ENCODE assay signal across 15 cellular contexts in the genomic region with DNA sequence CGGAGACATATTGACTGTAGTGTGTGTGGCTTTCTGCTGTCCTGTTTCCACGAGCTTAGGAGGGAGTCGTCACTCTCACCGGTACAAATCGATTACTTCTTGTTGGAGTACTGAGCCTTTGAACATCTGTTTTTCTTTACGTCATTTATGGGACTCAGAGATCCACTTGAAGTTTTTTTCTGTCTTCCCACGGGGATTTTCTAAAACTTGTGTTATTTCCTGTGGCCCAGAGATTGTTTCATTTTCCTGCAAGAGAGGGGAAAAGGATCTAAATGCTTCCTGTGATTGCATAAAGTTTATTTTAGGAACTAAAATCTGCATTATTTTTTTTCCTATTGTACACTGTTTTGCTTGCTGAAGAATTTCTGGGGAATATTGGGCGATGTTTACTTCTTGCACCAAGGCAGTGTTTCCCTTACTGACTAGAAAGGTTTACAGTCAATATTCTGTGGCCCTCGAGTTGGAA.
DNase-seq lines count a peak whose midpoint lies in the region; ATAC-seq and TF ChIP-seq lines count a peak whose summit lies in the region.
"Had no signal": no experiment of that assay in that cellular context is flagged by ENCODE, and none has a peak within 500 bp of the region (broad histone marks: within the 10 kb centered on the region; RNA-seq: fewer than 3 reads in every experiment).

No MANE protein-coding gene starts in this region.

- peak overlapping the region; percentile 65 for H2AFZ ChIP-seq in smooth muscle cell (ENCODE audit: low read depth)
- H2AFZ ChIP-seq: PC-9 had no signal

- DNase-seq in NCI-H82 treated with DMSO at 0.1 percent for 48 hours (lab: John Stamatoyannopoulos, UW; ENCODE audit: unreplicated experiment) = peak; percentile 6
- no peak for DNase-seq in endothelial cell (ENCODE audit: low spot score)
- no peak for DNase-seq in right lobe of liver
- DNase-seq in smooth muscle cell (lab: John Stamatoyannopoulos, UW; ENCODE audit: unreplicated experiment) = no peak
- DNase-seq in activated naive CD4-positive, alpha-beta T cell treated with anti-CD3 and anti-CD28 coated beads, Interleukin-2, amount 50 U/mL, for 16 hours = no peak
- DNase-seq in activated T-helper 2 cell treated with anti-CD3 and anti-CD28 coated beads, Interferon-gamma antibody, Interleukin-2, Interleukin-4, amounts not matched to agents 10 μg/mL and 5 μg/mL and 100 μg/mL, durations not matched to agents 14 hours and 24 hours and 36 hours (ENCODE audit: low spot score) = no peak
- DNase-seq: activated CD8-positive, alpha-beta T cell treated with anti-CD3 and anti-CD28 coated beads, Interleukin-2, amount 10 ng/mL, durations not matched to agents 7 days and 5 days; mammary epithelial cell; NCI-H187; PC-9; substantia nigra had no signal

- H4K20me1 ChIP-seq in smooth muscle cell (ENCODE audit: low read depth) = no peaks in the 10 kb centered on the region

- H3K9me3 Mint-ChIP-seq in endothelial cell (ENCODE audit: unreplicated experiment) = no peaks in the 10 kb centered on the region
- no peaks in the 10 kb centered on the region for H3K9me3 Mint-ChIP-seq in activated T-helper 2 cell treated with anti-CD3 and anti-CD28 coated beads, Interferon-gamma antibody, Interleukin-2, Interleukin-4, amounts not matched to agents 10 μg/mL and 5 μg/mL and 100 μg/mL, durations not matched to agents 14 hours and 24 hours and 36 hours

- no peak overlapping the region for H3K4me3 Mint-ChIP-seq in endothelial cell (ENCODE audit: unreplicated experiment)
- H3K4me3 Mint-ChIP-seq in activated T-helper 2 cell treated with anti-CD3 and anti-CD28 coated beads, Interferon-gamma antibody, Interleukin-2, Interleukin-4, amounts not matched to agents 10 μg/mL and 5 μg/mL and 100 μg/mL, durations not matched to agents 14 hours and 24 hours and 36 hours (ENCODE audit: low read depth) = no peak overlapping the region
- H3K4me3 Mint-ChIP-seq: activated CD8-positive, alpha-beta T cell treated with anti-CD3 and anti-CD28 coated beads, Interleukin-2, amount 10 ng/mL, durations not matched to agents 7 days and 5 days had no signal

- H3K4me3 ChIP-seq in right lobe of liver (no peak overlapping the region), smooth muscle cell (no peak overlapping the region)
- H3K4me3 ChIP-seq: PC-9 had no signal

- TF ChIP-seq CTCF in endothelial cell (IDR thresholded peaks at IDR 0.05; ENCODE audit: unreplicated experiment) = no peak
- no peak for TF ChIP-seq CTCF in right lobe of liver (IDR thresholded peaks at IDR 0.05)
- no peak for TF ChIP-seq CTCF in smooth muscle cell (IDR thresholded peaks at IDR 0.05; ENCODE audit: borderline replicate concordance, insufficient read depth, poor library complexity, severe bottlenecking)

- H3K9me3 ChIP-seq in right lobe of liver = no peaks in the 10 kb centered on the region
- no peaks in the 10 kb centered on the region for H3K9me3 ChIP-seq in smooth muscle cell (replicated peaks; ENCODE audit: low read depth)

- peaks cover 35% of the 10 kb centered on the region for H3K4me1 Mint-ChIP-seq in endothelial cell (ENCODE audit: unreplicated experiment)
- no peaks in the 10 kb centered on the region for H3K4me1 Mint-ChIP-seq in activated T-helper 2 cell treated with anti-CD3 and anti-CD28 coated beads, Interferon-gamma antibody, Interleukin-2, Interleukin-4, amounts not matched to agents 10 μg/mL and 5 μg/mL and 100 μg/mL, durations not matched to agents 14 hours and 24 hours and 36 hours (ENCODE audit: low read depth)

- H3K36me3 Mint-ChIP-seq in endothelial cell (ENCODE audit: low read depth, unreplicated experiment) = peaks cover 4% of the 10 kb centered on the region
- no peaks in the 10 kb centered on the region for H3K36me3 Mint-ChIP-seq in activated T-helper 2 cell treated with anti-CD3 and anti-CD28 coated beads, Interferon-gamma antibody, Interleukin-2, Interleukin-4, amounts not matched to agents 10 μg/mL and 5 μg/mL and 100 μg/mL, durations not matched to agents 14 hours and 24 hours and 36 hours (ENCODE audit: low read depth)
- H3K36me3 Mint-ChIP-seq: activated naive CD4-positive, alpha-beta T cell treated with anti-CD3 and anti-CD28 coated beads, Interleukin-2, amount 50 U/mL, for 72 hours had no signal

- intact Hi-C loops in right lobe of liver (cut with DNase I) = no loop called here
- intact Hi-C loops in activated T-helper 2 cell treated with anti-CD3 and anti-CD28 coated beads, Interferon-gamma antibody, Interleukin-2, Interleukin-4, amounts not matched to agents 10 μg/mL and 5 μg/mL and 100 μg/mL, durations not matched to agents 14 hours and 24 hours and 36 hours (cut with micrococcal nuclease) = no loop called here

- ATAC-seq in right lobe of liver (peak; percentile 38 to 70 (median 62)), HG02759 (IDR thresholded peaks at IDR 0.05; ENCODE audit: unreplicated experiment) (no peak), HG03442 (IDR thresholded peaks at IDR 0.05; ENCODE audit: unreplicated experiment) (no peak)
- ATAC-seq: activated CD8-positive, alpha-beta T cell treated with anti-CD3 and anti-CD28 coated beads, Interleukin-2, amount 10 ng/mL, durations not matched to agents 7 days and 5 days; activated naive CD4-positive, alpha-beta T cell treated with anti-CD3 and anti-CD28 coated beads, Interleukin-2, amount 50 U/mL, for 72 hours had no signal

- H3K27ac ChIP-seq in right lobe of liver (peak overlapping the region in 2 of 3 donors; percentile 12 to 36), smooth muscle cell (ENCODE audit: low read depth) (no peak overlapping the region)
- H3K27ac ChIP-seq: KMS-11, PC-9 had no signal

- H3F3A ChIP-seq in smooth muscle cell (ENCODE audit: low read depth) = no peaks in the 10 kb centered on the region

- peaks cover 1% of the 10 kb centered on the region for H3K27me3 Mint-ChIP-seq in endothelial cell (ENCODE audit: unreplicated experiment)
- peaks cover 13% of the 10 kb centered on the region for H3K27me3 Mint-ChIP-seq in activated T-helper 2 cell treated with anti-CD3 and anti-CD28 coated beads, Interferon-gamma antibody, Interleukin-2, Interleukin-4, amounts not matched to agents 10 μg/mL and 5 μg/mL and 100 μg/mL, durations not matched to agents 14 hours and 24 hours and 36 hours (ENCODE audit: low read depth)

- TF ChIP-seq POLR2A in right lobe of liver (IDR thresholded peaks at IDR 0.05) = no peak

- H3K79me2 ChIP-seq in smooth muscle cell (ENCODE audit: low read depth) = no peaks in the 10 kb centered on the region

- H3K27me3 ChIP-seq in right lobe of liver (no peaks in the 10 kb centered on the region), smooth muscle cell (ENCODE audit: low read depth) (no peaks in the 10 kb centered on the region)

- H3K27ac Mint-ChIP-seq in endothelial cell (ENCODE audit: unreplicated experiment) = peak overlapping the region; percentile 94
- H3K27ac Mint-ChIP-seq in activated T-helper 2 cell treated with anti-CD3 and anti-CD28 coated beads, Interferon-gamma antibody, Interleukin-2, Interleukin-4, amounts not matched to agents 10 μg/mL and 5 μg/mL and 100 μg/mL, durations not matched to agents 14 hours and 24 hours and 36 hours = no peak overlapping the region
- H3K27ac Mint-ChIP-seq: activated CD8-positive, alpha-beta T cell treated with anti-CD3 and anti-CD28 coated beads, Interleukin-2, amount 10 ng/mL, durations not matched to agents 7 days and 5 days; activated naive CD4-positive, alpha-beta T cell treated with anti-CD3 and anti-CD28 coated beads, Interleukin-2, amount 50 U/mL, for 72 hours had no signal

- peak overlapping the region; percentile 11 for H3K4me2 ChIP-seq in smooth muscle cell
- H3K4me2 ChIP-seq: KMS-11, PC-9 had no signal

- H3K36me3 ChIP-seq in right lobe of liver = no peaks in the 10 kb centered on the region
- no peaks in the 10 kb centered on the region for H3K36me3 ChIP-seq in smooth muscle cell (ENCODE audit: low read depth)

- H3K9ac ChIP-seq in smooth muscle cell (ENCODE audit: low read depth) = no peak overlapping the region
- H3K9ac ChIP-seq: KMS-11 had no signal

- H3K4me1 ChIP-seq in right lobe of liver (no peaks in the 10 kb centered on the region), smooth muscle cell (ENCODE audit: low read depth) (no peaks in the 10 kb centered on the region)

- WGBS in right lobe of liver (ENCODE audit: insufficient coverage, low coverage, low lambda C conversion rate, missing lambda C conversion rate) = 47% methylated on average over 9 of the region's 9 CpGs
- WGBS in smooth muscle cell (ENCODE audit: low lambda C conversion rate) = 51% methylated on average over 9 of the region's 9 CpGs

Comparison
In these comparisons a context has a peak if more than half of its experiments do, and no peak if none do; other contexts are left out.
1. ATAC-seq: peak in right lobe of liver (4 of 4); none in HG02759 (single experiment) and HG03442 (single experiment).